Comparison of ENCODE assay signal across 1 cellular context in the genomic region with DNA sequence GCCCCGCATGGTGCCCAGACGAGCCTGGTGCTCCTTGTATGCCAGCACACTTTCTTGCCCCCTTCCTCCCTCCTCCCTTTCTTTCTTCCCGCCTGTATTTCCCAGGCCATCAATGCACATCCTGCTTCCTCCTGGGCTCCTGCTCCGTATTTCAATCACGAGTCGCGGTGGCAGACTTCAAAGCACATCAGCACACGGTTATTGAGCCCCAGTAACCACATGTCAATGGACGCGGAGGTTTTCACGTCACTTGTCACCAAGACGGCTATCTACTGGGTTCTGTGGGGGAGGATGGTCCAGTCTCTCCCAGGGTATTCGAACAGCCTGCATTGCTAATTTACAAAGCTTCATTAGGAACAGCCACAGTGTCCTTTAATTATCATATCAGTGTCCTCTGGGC.
TF ChIP-seq lines count a peak whose summit lies in the region.

No MANE protein-coding gene starts in this region.

TF ChIP-seq in IMR-90, 13 proteins besides CTCF, POLR2A, EP300 and RAD21 (continued from another document):
- TF ChIP-seq, protein P1, sequence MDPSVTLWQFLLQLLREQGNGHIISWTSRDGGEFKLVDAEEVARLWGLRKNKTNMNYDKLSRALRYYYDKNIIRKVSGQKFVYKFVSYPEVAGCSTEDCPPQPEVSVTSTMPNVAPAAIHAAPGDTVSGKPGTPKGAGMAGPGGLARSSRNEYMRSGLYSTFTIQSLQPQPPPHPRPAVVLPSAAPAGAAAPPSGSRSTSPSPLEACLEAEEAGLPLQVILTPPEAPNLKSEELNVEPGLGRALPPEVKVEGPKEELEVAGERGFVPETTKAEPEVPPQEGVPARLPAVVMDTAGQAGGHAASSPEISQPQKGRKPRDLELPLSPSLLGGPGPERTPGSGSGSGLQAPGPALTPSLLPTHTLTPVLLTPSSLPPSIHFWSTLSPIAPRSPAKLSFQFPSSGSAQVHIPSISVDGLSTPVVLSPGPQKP (IDR thresholded peaks at IDR 0.05; ENCODE audit: borderline replicate concordance, low read depth, low read length) = no peak
- TF ChIP-seq CEBPB (IDR thresholded peaks at IDR 0.05; ENCODE audit: low read depth, low read length) (no peak), MAZ (IDR thresholded peaks at IDR 0.05; ENCODE audit: borderline replicate concordance, low read depth, low read length) (no peak), FOS (IDR thresholded peaks at IDR 0.05; ENCODE audit: low read depth, low read length) (no peak), RFX5 (IDR thresholded peaks at IDR 0.05; ENCODE audit: low read depth, low read length) (no peak), RCOR1 (IDR thresholded peaks at IDR 0.05; ENCODE audit: insufficient replicate concordance, low read length) (no peak), MAFK (IDR thresholded peaks at IDR 0.05; ENCODE audit: low read depth, low read length) (no peak), BHLHE40 (IDR thresholded peaks at IDR 0.05; ENCODE audit: low read depth, low read length) (no peak)
- TF ChIP-seq, protein P2, sequence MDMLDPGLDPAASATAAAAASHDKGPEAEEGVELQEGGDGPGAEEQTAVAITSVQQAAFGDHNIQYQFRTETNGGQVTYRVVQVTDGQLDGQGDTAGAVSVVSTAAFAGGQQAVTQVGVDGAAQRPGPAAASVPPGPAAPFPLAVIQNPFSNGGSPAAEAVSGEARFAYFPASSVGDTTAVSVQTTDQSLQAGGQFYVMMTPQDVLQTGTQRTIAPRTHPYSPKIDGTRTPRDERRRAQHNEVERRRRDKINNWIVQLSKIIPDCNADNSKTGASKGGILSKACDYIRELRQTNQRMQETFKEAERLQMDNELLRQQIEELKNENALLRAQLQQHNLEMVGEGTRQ (IDR thresholded peaks at IDR 0.05; ENCODE audit: low read depth, low read length) = no peak
